ENCODE assay signal across 6 cellular contexts in the genomic region with DNA sequence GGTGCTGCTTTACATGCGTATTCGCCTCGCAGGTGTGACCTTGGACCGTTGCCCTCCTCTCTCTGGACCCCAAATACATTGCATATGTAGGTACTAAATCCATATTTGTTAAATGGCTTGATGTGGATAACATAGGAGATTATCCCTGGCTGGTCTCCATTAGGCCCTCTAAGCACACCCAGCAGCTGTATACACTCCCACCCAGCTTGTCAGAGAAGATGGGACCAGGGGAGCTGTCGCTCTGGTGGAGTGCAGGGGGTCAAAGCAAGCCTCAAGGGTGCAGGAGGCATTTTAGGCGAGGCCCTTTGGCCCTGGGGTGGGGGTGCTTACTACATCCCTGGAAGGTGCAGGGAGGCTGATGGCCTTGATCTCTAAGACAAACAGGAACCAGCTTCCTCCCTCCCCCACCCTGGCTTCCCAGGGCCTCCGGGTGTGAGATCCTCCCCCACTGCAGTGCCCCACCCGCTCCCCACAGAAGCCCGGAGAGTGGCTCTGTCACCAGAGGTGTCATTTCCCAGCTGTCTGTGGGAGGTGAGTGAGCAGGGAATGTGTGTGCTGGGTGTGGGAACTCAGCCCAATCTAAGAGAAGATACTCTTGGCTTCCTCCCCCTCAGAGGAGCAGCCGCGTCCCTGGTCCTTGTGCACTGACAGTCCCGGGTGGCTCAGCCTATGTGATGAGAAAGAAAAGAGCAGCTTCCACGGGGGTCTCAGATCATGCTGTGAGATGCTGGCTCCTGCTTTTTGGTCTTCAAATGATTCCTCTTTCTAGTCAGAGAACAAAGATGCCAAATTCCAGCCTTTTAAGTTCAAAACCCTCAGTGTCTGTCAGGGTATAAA. TPM values are rescaled to one million over a fixed set of nuclear protein-coding genes. Genes with fewer than 3 reads are reported as not detected.
DNase-seq lines count a peak whose midpoint lies in the region; ATAC-seq and TF ChIP-seq lines count a peak whose summit lies in the region.

No MANE protein-coding gene starts in this region.

- peak; percentile 20 for TF ChIP-seq POLR2A in GM19099 (IDR thresholded peaks at IDR 0.05; ENCODE audit: extremely low read depth, insufficient read length, low read depth)

- H3K27ac Mint-ChIP-seq in endothelial cell (ENCODE audit: unreplicated experiment), result peak overlapping the region; percentile 42

- H3K4me3 Mint-ChIP-seq in endothelial cell (ENCODE audit: unreplicated experiment), result peak overlapping the region; percentile 94

- no peak for TF ChIP-seq CTCF in endothelial cell (IDR thresholded peaks at IDR 0.05; ENCODE audit: unreplicated experiment)

- peaks cover 15% of the 10 kb centered on the region for H3K27me3 Mint-ChIP-seq in endothelial cell (ENCODE audit: unreplicated experiment)

- intact Hi-C loops in posterior cingulate gyrus (cut with DNase I), result loop anchor here (1.0 to 2.0 kb wide), 2 partner anchors 9 to 23 kb away; no protein-coding TSS in a partner anchor

- H3K4me1 Mint-ChIP-seq in endothelial cell (ENCODE audit: unreplicated experiment), result peaks cover 38% of the 10 kb centered on the region

- no peak for ATAC-seq in HG03520 (IDR thresholded peaks at IDR 0.05; ENCODE audit: unreplicated experiment)
- no peak for ATAC-seq in GM19023 (IDR thresholded peaks at IDR 0.05; ENCODE audit: unreplicated experiment)

- H3K36me3 Mint-ChIP-seq in endothelial cell (ENCODE audit: low read depth, unreplicated experiment), result peaks cover 14% of the 10 kb centered on the region

- H3K9me3 Mint-ChIP-seq in endothelial cell (ENCODE audit: unreplicated experiment), result no peaks in the 10 kb centered on the region

- DNase-seq in T-helper 1 cell (peak; percentile 55 to 83 (median 68)), endothelial cell (ENCODE audit: low spot score) (no peak), posterior cingulate gyrus (peak in 8 of 10 donors; percentile 69 to 96 (median 78))

RNA-seq across cellular contexts. Expression of a gene that starts 1.4 kb away (rescaled TPM):
- total RNA-seq in endothelial cell (ENCODE audit: unreplicated experiment), result 19.8 TPM

RNA-seq across cellular contexts. Expression of a gene that starts 12.0 kb away (rescaled TPM):
- total RNA-seq in endothelial cell (ENCODE audit: unreplicated experiment), result 14.6 TPM

RNA-seq across cellular contexts. Expression of a gene that starts 12.0 kb away (rescaled TPM):
- total RNA-seq in endothelial cell (ENCODE audit: unreplicated experiment), result 30.0 TPM

RNA-seq across cellular contexts. Expression of a gene that starts 25.8 kb away (rescaled TPM):
- 9.7 TPM for total RNA-seq in endothelial cell (ENCODE audit: unreplicated experiment)

RNA-seq across cellular contexts. Expression of a gene that starts 40.3 kb away (rescaled TPM):
- total RNA-seq in endothelial cell (ENCODE audit: unreplicated experiment), result 3.3 TPM
